Comparison of ENCODE assay signal across 12 cellular contexts in the genomic region with DNA sequence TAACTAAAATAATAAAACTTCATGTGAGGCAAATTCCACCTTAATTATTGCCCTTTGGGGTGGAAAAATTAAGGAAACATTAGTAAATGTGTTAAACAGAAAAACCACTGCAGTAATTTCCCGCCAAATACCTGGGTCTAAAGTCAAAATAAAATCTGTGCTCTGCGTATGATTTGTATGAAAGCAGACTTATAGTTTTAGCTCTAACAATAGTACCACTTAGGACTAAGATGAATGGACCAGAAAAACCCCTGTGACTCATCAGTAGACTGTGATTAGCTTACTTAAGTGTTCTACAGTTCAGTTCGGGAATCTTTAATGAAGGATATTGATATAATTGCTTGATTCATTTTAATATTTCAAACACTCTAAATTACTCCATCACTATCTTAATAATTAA. TPM values are rescaled to one million over a fixed set of nuclear protein-coding genes. Genes with fewer than 3 reads are reported as not detected.
A peak's percentile ranks its signal among the peaks of the same experiment; 100 is the strongest.
DNase-seq lines count a peak whose midpoint lies in the region; ATAC-seq, FAIRE-seq and TF ChIP-seq lines count a peak whose summit lies in the region.
"Had no signal": no experiment of that assay in that cellular context is flagged by ENCODE, and none has a peak within 500 bp of the region (broad histone marks: within the 10 kb centered on the region; RNA-seq: fewer than 3 reads in every experiment).

No MANE protein-coding gene starts in this region.

- H3K27ac Mint-ChIP-seq in nephron, result peak overlapping the region; percentile 97 to 98 (median 98)

- no peaks in the 10 kb centered on the region for H3K27me3 Mint-ChIP-seq in nephron (ENCODE audit: low read depth)
- H3K27me3 Mint-ChIP-seq: central memory CD8-positive, alpha-beta T cell had no signal

- in situ Hi-C loops in astrocyte of the cerebellum (cut with HindIII; ENCODE audit: low sequenced_read_pairs), result no loop called here

- H3K27ac ChIP-seq in body of pancreas, result no peak overlapping the region

- DNase-seq in GM12891 (ENCODE audit: insufficient read length, low spot score), result no peak
- DNase-seq in astrocyte of the cerebellum (ENCODE audit: low read depth), result peak; percentile 40
- DNase-seq in NCI-H1048 (lab: John Stamatoyannopoulos, UW), result no peak
- DNase-seq in body of pancreas, result no peak
- no peak for DNase-seq in left lobe of liver (ENCODE audit: low spot score)
- DNase-seq in frontal cortex (ENCODE audit: low spot score in 2 of 2), result no peak
- DNase-seq: activated CD4-positive, alpha-beta T cell treated with anti-CD3 and anti-CD28 coated beads, Interleukin-2, amount 50 U/mL, for 4 hours; DMS79 treated with DMSO at 0.1 percent for 48 hours; SHP77 treated with DMSO at 0.1 percent for 48 hours had no signal

- TF ChIP-seq POLR2A in GM12891 (IDR thresholded peaks at IDR 0.05; ENCODE audit: low read depth, low read length), result no peak
- TF ChIP-seq POLR2A in body of pancreas (IDR thresholded peaks at IDR 0.05), result no peak

- no peaks in the 10 kb centered on the region for H3K27me3 ChIP-seq in body of pancreas

- FAIRE-seq in GM12891 (lab: Jason Lieb, UNC) (peak; percentile 83), frontal cortex (lab: Jason Lieb, UNC) (no peak)

- 73 to 87% methylated on average over 3 of the region's 3 CpGs for WGBS in body of pancreas, 2 donors

- H3K4me1 Mint-ChIP-seq in nephron, result peaks cover 87% of the 10 kb centered on the region

- H3K4me1 ChIP-seq in body of pancreas, result peaks cover 9% of the 10 kb centered on the region

- no peaks in the 10 kb centered on the region for H3K9me3 Mint-ChIP-seq in nephron
- H3K9me3 Mint-ChIP-seq: central memory CD8-positive, alpha-beta T cell had no signal

- intact Hi-C loops in body of pancreas (cut with DNase I), result no loop called here

- H3K36me3 Mint-ChIP-seq in nephron (ENCODE audit: low read depth), result peaks cover 8% of the 10 kb centered on the region

- no peak overlapping the region for H3K4me3 ChIP-seq in astrocyte of the cerebellum (ENCODE audit: low read depth, low read length)
- no peak overlapping the region for H3K4me3 ChIP-seq in body of pancreas

- H3K9me3 ChIP-seq in body of pancreas, result no peaks in the 10 kb centered on the region

- ATAC-seq in HG02840 (IDR thresholded peaks at IDR 0.05; ENCODE audit: low FRiP score, unreplicated experiment) (peak; percentile 41), body of pancreas (no peak), left lobe of liver (no peak)

- no peak overlapping the region for H3K4me3 Mint-ChIP-seq in nephron
- H3K4me3 Mint-ChIP-seq: central memory CD8-positive, alpha-beta T cell had no signal

- TF ChIP-seq CTCF in astrocyte of the cerebellum (IDR thresholded peaks at IDR 0.05; ENCODE audit: low read depth, low read length, missing control alignments), result no peak
- no peak for TF ChIP-seq CTCF in nephron (IDR thresholded peaks at IDR 0.05; ENCODE audit: unreplicated experiment in 3 of 3)
- TF ChIP-seq CTCF in body of pancreas (IDR thresholded peaks at IDR 0.05), result no peak

- no peaks in the 10 kb centered on the region for H3K36me3 ChIP-seq in body of pancreas (replicated peaks in 1 of 2; ENCODE audit: insufficient read depth in 1 of 2, low read depth in 2 of 2)

TF ChIP-seq in GM12891, 5 proteins besides CTCF, POLR2A, EP300 and RAD21:
- no peak for TF ChIP-seq SPI1 (IDR thresholded peaks at IDR 0.05; ENCODE audit: low read depth, low read length)
- TF ChIP-seq TAF1 (IDR thresholded peaks at IDR 0.05; ENCODE audit: low read depth, low read length), result no peak
- no peak for TF ChIP-seq POLR2AphosphoS5 (IDR thresholded peaks at IDR 0.05; ENCODE audit: low read depth, low read length)
- TF ChIP-seq POU2F2 (IDR thresholded peaks at IDR 0.05; ENCODE audit: low read depth, low read length), result no peak
- TF ChIP-seq PAX5 (IDR thresholded peaks at IDR 0.05; ENCODE audit: insufficient read depth, low read length, severe bottlenecking), result no peak

RNA-seq across cellular contexts. Expression of a gene that starts 23.3 kb away (rescaled TPM):
- not detected for polyA plus RNA-seq in GM12891 (2012; ENCODE audit: low read depth, missing spikeins)
- total RNA-seq in body of pancreas (not detected), left lobe of liver (not detected), frontal cortex (not detected)

RNA-seq across cellular contexts. Expression of a gene that starts 46.6 kb away (rescaled TPM):
- 16.2 TPM for polyA plus RNA-seq in GM12891 (2012; ENCODE audit: low read depth, missing spikeins)
- total RNA-seq in body of pancreas (10 to 100 TPM; 16.5 to 18.4 TPM), left lobe of liver (7.6 TPM), frontal cortex (28.1 TPM)
